8 cellular contexts compared by ENCODE assay signal in genomic region chr4:73223258-73223651, GRCh38. TPM values are rescaled to one million over a fixed set of nuclear protein-coding genes. Genes with fewer than 3 reads are reported as not detected.
DNase-seq lines count a peak whose midpoint lies in the region; ATAC-seq, FAIRE-seq and TF ChIP-seq lines count a peak whose summit lies in the region.

No MANE protein-coding gene starts in this region.

- peak overlapping the region; percentile 73 for H3K4me2 ChIP-seq in Loucy (ENCODE audit: low read depth, low read length, poor library complexity, severe bottlenecking)
- H3K4me2 ChIP-seq in endothelial cell of umbilical vein (ENCODE audit: insufficient read depth, low read length) = peak overlapping the region; percentile 100
- H3K4me2 ChIP-seq in parathyroid adenoma (ENCODE audit: low read length) = peak overlapping the region; percentile 89

- H3K4me3 ChIP-seq in Loucy (ENCODE audit: low read length, poor library complexity, severe bottlenecking) (peak overlapping the region; percentile 84), endothelial cell of umbilical vein (replicated peaks in 1 of 3; ENCODE audit: insufficient read depth in 1 of 3, low read depth in 1 of 3, low read length in 3 of 3) (peak overlapping the region in 1 of 3 experiments; percentile 99), parathyroid adenoma (ENCODE audit: low read depth, low read length) (peak overlapping the region; percentile 54), H7 (ENCODE audit: insufficient read depth, low read depth, low read length) (no peak overlapping the region)

- no peaks in the 10 kb centered on the region for H3K9me2 ChIP-seq in Loucy (replicated peaks; ENCODE audit: low read depth, low read length)

- no peak for FAIRE-seq in endothelial cell of umbilical vein (lab: Jason Lieb, UNC)

- H3K4me1 ChIP-seq in Loucy (ENCODE audit: insufficient read depth, low read length, poor library complexity, severe bottlenecking) (peaks cover 13% of the 10 kb centered on the region), endothelial cell of umbilical vein (ENCODE audit: control insufficient read depth, extremely low read depth, insufficient read depth, low read length) (peaks cover 20% of the 10 kb centered on the region), parathyroid adenoma (no peaks in the 10 kb centered on the region)

- dilution Hi-C loops in endothelial cell of umbilical vein (cut with MboI; ENCODE audit: extremely low pct_ligation_motif_present, low sequenced_read_pairs) = no loop called here

- H3K79me2 ChIP-seq in Loucy (ENCODE audit: insufficient read depth, low read length) = peaks cover 68% of the 10 kb centered on the region
- peaks cover 67% of the 10 kb centered on the region for H3K79me2 ChIP-seq in endothelial cell of umbilical vein (ENCODE audit: control insufficient read depth, insufficient read depth, low read length)
- peaks cover 8% of the 10 kb centered on the region for H3K79me2 ChIP-seq in parathyroid adenoma

- intact Hi-C loops in endothelial cell of umbilical vein (cut with micrococcal nuclease) = loop anchor here (1.0 to 2.0 kb wide), 2 partner anchors 34 to 36 kb away; no protein-coding TSS in a partner anchor

- H3K36me3 ChIP-seq in Loucy (ENCODE audit: insufficient read depth, low read length) = 0 out of 2 replicates have a peak, but pooled peaks cover 3% of the 10 kb centered on the region
- H3K36me3 ChIP-seq in endothelial cell of umbilical vein (ENCODE audit: control insufficient read depth in 2 of 2, extremely low read depth in 1 of 2, insufficient read depth in 2 of 2, low read length in 2 of 2) = no peaks in the 10 kb centered on the region
- H3K36me3 ChIP-seq in parathyroid adenoma (ENCODE audit: control insufficient read depth, insufficient read depth, low read length) = no peaks in the 10 kb centered on the region
- H3K36me3 ChIP-seq in H7 (replicated peaks; ENCODE audit: control insufficient read depth, insufficient read depth, low read length) = no peaks in the 10 kb centered on the region

- no peak for TF ChIP-seq POLR2A in endothelial cell of umbilical vein (IDR thresholded peaks at IDR 0.05; ENCODE audit: low read depth, low read length)

- POLR2A ChIA-PET in endothelial cell of umbilical vein (lab: Charles Lee) = no interaction called here
- POLR2A ChIA-PET in GM10248 (lab: Yijun Ruan, JAX) = interaction anchor here (1.2 kb wide), 1 partner anchor 35 kb away, joined by 3 read pairs; the partner anchor contains the start of gene ANKRD17

- H3K27me3 ChIP-seq in Loucy (ENCODE audit: insufficient read depth, low read length, poor library complexity, severe bottlenecking) (no peaks in the 10 kb centered on the region), endothelial cell of umbilical vein (ENCODE audit: control insufficient read depth in 2 of 2, insufficient read depth in 2 of 2, low read length in 2 of 2) (no peaks in the 10 kb centered on the region), parathyroid adenoma (ENCODE audit: control insufficient read depth, insufficient read depth, low read length) (no peaks in the 10 kb centered on the region), H7 (ENCODE audit: control insufficient read depth, insufficient read depth, low read length) (no peaks in the 10 kb centered on the region)

- CTCF ChIA-PET in endothelial cell of umbilical vein (lab: Charles Lee) (interaction anchor here (0.6 to 2.0 kb wide), 12 partner anchors 10 to 110 kb away, joined by 3 to 12 read pairs (median 4); partner anchors contain the start of gene ANKRD17), GM10248 (lab: Yijun Ruan, JAX) (interaction anchor here (1.0 to 3.2 kb wide), 5 partner anchors 12 to 18 kb away, joined by 3 to 13 read pairs (median 3); no protein-coding TSS in a partner anchor)

- TF ChIP-seq CTCF in Loucy (conservative IDR thresholded peaks at IDR 0.05; ENCODE audit: low read length) = no peak
- no peak for TF ChIP-seq CTCF in endothelial cell of umbilical vein (IDR thresholded peaks at IDR 0.05; ENCODE audit: extremely low read depth in 1 of 2, insufficient read depth in 1 of 2, low read depth in 1 of 2, low read length in 2 of 2)
- no peak for TF ChIP-seq CTCF in parathyroid adenoma (IDR thresholded peaks at IDR 0.05)
- TF ChIP-seq CTCF in GM10248 (IDR thresholded peaks at IDR 0.05; ENCODE audit: control extremely low read depth, extremely low read depth, low read depth, missing control alignments) = no peak

- BruUV-seq in endothelial cell of umbilical vein (replicated peaks; lab: Mats Ljungman, UMichigan) = TSS peak; percentile 39

- H3K9me1 ChIP-seq in endothelial cell of umbilical vein (replicated peaks; ENCODE audit: control insufficient read depth, extremely low read depth, insufficient read depth, low read length) = no peaks in the 10 kb centered on the region

- H3K9me3 ChIP-seq in Loucy (ENCODE audit: insufficient read depth, low read depth, low read length) = no peaks in the 10 kb centered on the region
- H3K9me3 ChIP-seq in endothelial cell of umbilical vein (replicated peaks; ENCODE audit: control insufficient read depth, insufficient read depth, low read length) = no peaks in the 10 kb centered on the region
- H3K9me3 ChIP-seq in parathyroid adenoma (ENCODE audit: control insufficient read depth, low read length) = no peaks in the 10 kb centered on the region

- H4K20me1 ChIP-seq in Loucy (ENCODE audit: insufficient read depth, low read length, poor library complexity, severe bottlenecking) (peaks cover 48% of the 10 kb centered on the region), endothelial cell of umbilical vein (replicated peaks; ENCODE audit: control insufficient read depth, extremely low read depth, insufficient read depth, low read length) (no peaks in the 10 kb centered on the region)

- H3K9ac ChIP-seq in Loucy (ENCODE audit: low read depth, low read length, poor library complexity, severe bottlenecking) (peak overlapping the region; percentile 30), endothelial cell of umbilical vein (replicated peaks; ENCODE audit: extremely low read depth, insufficient read depth, low read length) (peak overlapping the region; percentile 99), parathyroid adenoma (no peak overlapping the region)

- DNase-seq in DMS79 treated with DMSO at 0.1 percent for 48 hours (lab: John Stamatoyannopoulos, UW) (peak; percentile 93), endothelial cell of umbilical vein (ENCODE audit: low read depth, low spot score) (no peak), medulla oblongata (ENCODE audit: extremely low spot score) (no peak), H7 (no peak), GM10248 (ENCODE audit: extremely low spot score) (no peak)

- no peaks in the 10 kb centered on the region for H3F3A ChIP-seq in Loucy (ENCODE audit: low read depth)

- peak overlapping the region; percentile 93 for H3K27ac ChIP-seq in endothelial cell of umbilical vein (ENCODE audit: insufficient read depth, low read depth, low read length)
- H3K27ac ChIP-seq in parathyroid adenoma = peak overlapping the region; percentile 85

- H2AFZ ChIP-seq in Loucy (ENCODE audit: low read length) = no peak overlapping the region
- H2AFZ ChIP-seq in endothelial cell of umbilical vein (ENCODE audit: low read depth, low read length) = no peak overlapping the region
- peak overlapping the region; percentile 57 for H2AFZ ChIP-seq in parathyroid adenoma

- no peak for ATAC-seq in GM21528 (IDR thresholded peaks at IDR 0.05; ENCODE audit: low FRiP score, unreplicated experiment)

TF ChIP-seq in endothelial cell of umbilical vein, 7 proteins besides CTCF, POLR2A, EP300 and RAD21:
- TF ChIP-seq JUN (IDR thresholded peaks at IDR 0.05; ENCODE audit: borderline replicate concordance, insufficient read depth, insufficient read length, low read depth) (no peak), MYC (IDR thresholded peaks at IDR 0.05; ENCODE audit: low read depth, low read length) (no peak), GATA2 (IDR thresholded peaks at IDR 0.05; ENCODE audit: insufficient read depth, insufficient read length, low read depth, low read length) (no peak), FOS (IDR thresholded peaks at IDR 0.05; ENCODE audit: borderline replicate concordance, insufficient read depth, low read length) (no peak), EZH2 (IDR thresholded peaks at IDR 0.05; ENCODE audit: borderline replicate concordance, low read depth, low read length, severe bottlenecking) (no peak), POLR2AphosphoS5 (IDR thresholded peaks at IDR 0.05; ENCODE audit: insufficient read depth, low read depth, low read length) (no peak)
- TF ChIP-seq, protein P1, sequence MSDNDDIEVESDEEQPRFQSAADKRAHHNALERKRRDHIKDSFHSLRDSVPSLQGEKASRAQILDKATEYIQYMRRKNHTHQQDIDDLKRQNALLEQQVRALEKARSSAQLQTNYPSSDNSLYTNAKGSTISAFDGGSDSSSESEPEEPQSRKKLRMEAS (IDR thresholded peaks at IDR 0.05; ENCODE audit: insufficient read depth, insufficient read length) = no peak

RNA-seq across cellular contexts. Expression of gene ANKRD17, which starts 35.3 kb away (rescaled TPM):
- 64.4 and 67.7 TPM in 2 replicates for total RNA-seq in endothelial cell of umbilical vein
- polyA plus RNA-seq in endothelial cell of umbilical vein = 33.3 and 33.5 TPM in 2 replicates
- 31.9 and 34.8 TPM in 2 replicates for polyA plus RNA-seq in endothelial cell of umbilical vein (2011; cell fraction: cytosol; rRNA removed)
- 69.2 and 75.2 TPM in 2 replicates for polyA plus RNA-seq in endothelial cell of umbilical vein (2011; cell fraction: nucleus; rRNA removed)
- 32.4 and 40.3 TPM in 2 replicates for polyA plus RNA-seq in endothelial cell of umbilical vein (2012)
- polyA minus RNA-seq in endothelial cell of umbilical vein = 127 and 152 TPM in 2 replicates
- 39.0 TPM for polyA minus RNA-seq in endothelial cell of umbilical vein (2011; cell fraction: cytosol; rRNA and poly(A)+ RNA removed)
- 115 and 164 TPM in 2 replicates for polyA minus RNA-seq in endothelial cell of umbilical vein (2011; cell fraction: nucleus; rRNA and poly(A)+ RNA removed)
- total RNA-seq in H7 (2014; rRNA removed; shearing (Covaris generic)) = 40.5 and 41.3 TPM in 2 replicates
